Comparison of ENCODE assay signal across 30 cellular contexts in the genomic region with DNA sequence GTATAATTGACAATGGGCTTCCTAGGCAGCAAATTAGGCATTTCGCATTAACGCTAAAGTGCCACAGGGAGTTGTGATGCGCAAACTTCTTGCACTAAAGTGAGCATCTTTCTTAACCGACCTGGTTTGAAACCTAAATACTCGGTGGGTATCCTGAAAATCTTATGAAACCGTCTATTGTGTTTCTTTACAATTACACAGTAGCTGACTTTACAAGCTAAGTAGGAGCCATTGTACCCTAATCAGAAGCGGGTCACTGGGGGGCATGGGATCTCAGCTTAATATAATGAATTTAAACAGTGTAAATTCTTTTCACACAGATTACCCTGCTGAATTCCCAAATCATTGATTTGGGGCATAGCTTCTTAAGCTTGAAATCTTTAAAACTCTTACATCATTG.
"Had no signal": no experiment of that assay in that cellular context is flagged by ENCODE, and none has a peak within 500 bp of the region (broad histone marks: within the 10 kb centered on the region; RNA-seq: fewer than 3 reads in every experiment).

No MANE protein-coding gene starts in this region.

- H3K27ac ChIP-seq: adrenal gland, body of pancreas, epithelial cell of prostate, esophagus squamous epithelium, gastroesophageal sphincter had no signal

- H3K4me1 ChIP-seq: adrenal gland, body of pancreas, esophagus squamous epithelium, gastroesophageal sphincter had no signal

- H3K4me3 ChIP-seq: adrenal gland, body of pancreas, esophagus squamous epithelium, gastroesophageal sphincter had no signal

- H3K9me3 ChIP-seq: adrenal gland, body of pancreas, esophagus squamous epithelium, gastroesophageal sphincter had no signal

- H3K36me3 ChIP-seq: adrenal gland, esophagus squamous epithelium, gastroesophageal sphincter had no signal

- FAIRE-seq: colon, endometrium, endothelial cell of umbilical vein had no signal

- ATAC-seq: activated CD4-positive, alpha-beta T cell treated with anti-CD3 and anti-CD28 coated beads for 36 hours; activated CD8-positive, alpha-beta memory T cell treated with anti-CD3 and anti-CD28 coated beads, Interleukin-2, amount 10 ng/mL, durations not matched to agents 7 days and 5 days; activated CD8-positive, alpha-beta T cell treated with anti-CD3 and anti-CD28 coated beads, Interleukin-2, amount 10 ng/mL, durations not matched to agents 7 days and 5 days; activated naive CD8-positive, alpha-beta T cell treated with anti-CD3 and anti-CD28 coated beads, Interleukin-2, amount 50 U/mL, for 24 hours; body of pancreas; gastroesophageal sphincter had no signal

- DNase-seq: activated CD4-positive, alpha-beta memory T cell treated with anti-CD3 and anti-CD28 coated beads for 36 hours; activated CD4-positive, alpha-beta T cell treated with anti-CD3 and anti-CD28 coated beads for 36 hours; activated CD4-positive, alpha-beta T cell treated with anti-CD3 and anti-CD28 coated beads, Interleukin-2, amount 10 ng/mL, durations not matched to agents 24 days and 14 days; activated CD4-positive, CD25-positive, alpha-beta regulatory T cell; activated CD4-positive, CD25-positive, alpha-beta regulatory T cell treated with anti-CD3 and anti-CD28 coated beads, Interleukin-2, amount 50 U/mL, for 72 hours; activated CD8-positive, alpha-beta memory T cell treated with anti-CD3 and anti-CD28 coated beads, Interleukin-2, amount 10 ng/mL, durations not matched to agents 7 days and 5 days; activated CD8-positive, alpha-beta memory T cell treated with anti-CD3 and anti-CD28 coated beads, Interleukin-2, amount 50 U/mL, for 4 hours; activated CD8-positive, alpha-beta T cell treated with anti-CD3 and anti-CD28 coated beads, Interleukin-2, amount 10 ng/mL, durations not matched to agents 7 days and 5 days; activated effector memory CD4-positive, alpha-beta T cell treated with anti-CD3 and anti-CD28 coated beads, Interleukin-2, amount 50 U/mL, for 16 hours; activated naive CD4-positive, alpha-beta T cell treated with anti-CD3 and anti-CD28 coated beads for 36 hours; activated naive CD8-positive, alpha-beta T cell treated with anti-CD3 and anti-CD28 coated beads for 36 hours; activated naive CD8-positive, alpha-beta T cell treated with anti-CD3 and anti-CD28 coated beads, Interleukin-2, amount 50 U/mL, for 24 hours; activated T-cell treated with anti-CD3 and anti-CD28 coated beads, Interleukin-2, amount 50 U/mL, for 1 hour; activated T-cell treated with anti-CD3 and anti-CD28 coated beads, Interleukin-2, amount 50 U/mL, for 48 hours; adrenal gland; amygdala; aorta; body of pancreas; caudate nucleus; cortex of kidney; dermis blood vessel endothelial cell; effector memory CD4-positive, alpha-beta T cell; esophagus squamous epithelium; foreskin melanocyte; T-helper 2 cell had no signal

- H3K27me3 ChIP-seq: adrenal gland, body of pancreas, esophagus squamous epithelium, gastroesophageal sphincter had no signal
